Comparison of ENCODE assay signal across 20 cellular contexts in genomic region chr19:50994129-50994528, GRCh38. TPM values are rescaled to one million over a fixed set of nuclear protein-coding genes. Genes with fewer than 3 reads are reported as not detected.
A peak's percentile ranks its signal among the peaks of the same experiment; 100 is the strongest.
DNase-seq lines count a peak whose midpoint lies in the region; ATAC-seq, FAIRE-seq and TF ChIP-seq lines count a peak whose summit lies in the region.
"Had no signal": no experiment of that assay in that cellular context is flagged by ENCODE, and none has a peak within 500 bp of the region (broad histone marks: within the 10 kb centered on the region; RNA-seq: fewer than 3 reads in every experiment).

No MANE protein-coding gene starts in this region.

- ATAC-seq in K562: peak; percentile 88
- ATAC-seq in HG03457 (IDR thresholded peaks at IDR 0.05; ENCODE audit: unreplicated experiment): no peak
- ATAC-seq in HG02981 (IDR thresholded peaks at IDR 0.05; ENCODE audit: unreplicated experiment): no peak
- ATAC-seq in GM19455 (IDR thresholded peaks at IDR 0.05; ENCODE audit: unreplicated experiment): no peak
- ATAC-seq: stimulated activated naive CD8-positive, alpha-beta T cell treated with anti-CD3 and anti-CD28 coated beads, Interleukin-15, amount 100 ng/mL, for 72 hours had no signal

- WGBS in K562 (ENCODE audit: insufficient coverage, low coverage, missing lambda C conversion rate): 6% methylated on average over 2 of the region's 2 CpGs

- no peak for TF ChIP-seq EP300 in K562 (IDR thresholded peaks at IDR 0.05; ENCODE audit: low read length)

- H3K4me3 ChIP-seq in Karpas-422 (ENCODE audit: low read length) (no peak overlapping the region), K562 (no peak overlapping the region)
- H3K4me3 ChIP-seq: BLaER1 had no signal

- H4K20me1 ChIP-seq in Karpas-422 (ENCODE audit: insufficient read depth, low read depth, low read length) (no peaks in the 10 kb centered on the region), K562 (replicated peaks; ENCODE audit: control insufficient read depth, insufficient read depth, low read length) (no peaks in the 10 kb centered on the region)
- H4K20me1 ChIP-seq: BLaER1 had no signal

- CTCF ChIA-PET in K562 (lab: Yijun Ruan, JAX; ENCODE audit: low intra/inter-chr PET ratio): no interaction called here

- BruUV-seq in K562 (replicated peaks; lab: Mats Ljungman, UMichigan): no TSS peak

- no peak overlapping the region for H2AFZ ChIP-seq in Karpas-422 (ENCODE audit: low read length)
- peak overlapping the region; percentile 44; the same call in 1 of the 2 replicates for H2AFZ ChIP-seq in K562 (ENCODE audit: low read depth, low read length)

- H3K79me2 ChIP-seq in Karpas-422 (ENCODE audit: low read length) (no peaks in the 10 kb centered on the region), K562 (ENCODE audit: control insufficient read depth, insufficient read depth, low read length) (no peaks in the 10 kb centered on the region)

- H3K36me3 ChIP-seq in Karpas-422 (ENCODE audit: insufficient read depth, low read length) (no peaks in the 10 kb centered on the region), K562 (ENCODE audit: control insufficient read depth, insufficient read depth, low read length) (no peaks in the 10 kb centered on the region)
- H3K36me3 ChIP-seq: BLaER1 had no signal

- TF ChIP-seq RAD21 in K562 (CRISPR knock-in tag; conservative IDR thresholded peaks at IDR 0.05 in 1 of 2, IDR thresholded peaks at IDR 0.05 in 1 of 2): no peak

- no peaks in the 10 kb centered on the region for H3K9me1 ChIP-seq in K562 (ENCODE audit: control insufficient read depth, insufficient read depth, low read length)

- H3K9ac ChIP-seq in Karpas-422 (ENCODE audit: low read length) (no peak overlapping the region), K562 (ENCODE audit: insufficient read depth in 1 of 2, low read depth in 2 of 2, low read length in 2 of 2) (no peak overlapping the region)
- H3K9ac ChIP-seq: BLaER1 had no signal

- H3K27ac ChIP-seq in Karpas-422 (ENCODE audit: low read length) (no peak overlapping the region), K562 (ENCODE audit: extremely low read depth, low read depth, low read length) (no peak overlapping the region)
- H3K27ac ChIP-seq: BLaER1 had no signal

- DNase-seq in Caki2 (ENCODE audit: low read depth): peak; percentile 71
- DNase-seq in Karpas-422: peak; percentile 86
- DNase-seq in K562 (ENCODE audit: extremely low read depth in 1 of 4, low spot score in 3 of 4): peak; percentile 54 to 77 (median 72)
- DNase-seq: activated naive CD4-positive, alpha-beta T cell treated with anti-CD3 and anti-CD28 coated beads, Interleukin-2, amount 10 ng/mL, durations not matched to agents 7 days and 5 days; effector memory CD4-positive, alpha-beta T cell; EL; KBM-7; midbrain; NCI-H146; NCI-H748 treated with DMSO at 0.1 percent for 48 hours; SIG-M5; stimulated activated naive CD8-positive, alpha-beta T cell treated with anti-CD3 and anti-CD28 coated beads, Interleukin-15, amount 100 ng/mL, for 72 hours had no signal

- H3K9me3 ChIP-seq in Karpas-422 (ENCODE audit: low read length) (peaks cover 10% of the 10 kb centered on the region), K562 (replicated peaks; ENCODE audit: control insufficient read depth, insufficient read depth, low read depth, low read length) (no peaks in the 10 kb centered on the region; the same call in 1 of the 2 replicates)

- in situ Hi-C loops in Caki2 (cut with HindIII; ENCODE audit: low pct_unique_long_range_greater_than_20kb, low sequenced_read_pairs) (no loop called here), K562 (cut with MboI) (no loop called here)

- POLR2A ChIA-PET in K562 (lab: Yijun Ruan, JAX): no interaction called here

- no peak for TF ChIP-seq POLR2A in K562 (conservative IDR thresholded peaks at IDR 0.05)

- H3K4me1 ChIP-seq in Karpas-422 (ENCODE audit: low read length): no peaks in the 10 kb centered on the region
- H3K4me1 ChIP-seq in K562 (replicated peaks in 1 of 2; ENCODE audit: control insufficient read depth in 2 of 2, insufficient read depth in 2 of 2, low read length in 2 of 2): no peaks in the 10 kb centered on the region
- H3K4me1 ChIP-seq: BLaER1 had no signal

- H3K27me3 ChIP-seq in Karpas-422 (ENCODE audit: low read length) (no peaks in the 10 kb centered on the region), K562 (ENCODE audit: control insufficient read depth in 2 of 2, insufficient read depth in 2 of 2, low read length in 2 of 2) (peaks cover 0 to 18% of the 10 kb centered on the region in 2 experiments; a peak in 3 of 5 replicates)
- H3K27me3 ChIP-seq: BLaER1 had no signal

- TF ChIP-seq CTCF in K562 (IDR thresholded peaks at IDR 0.05 in 2 of 3, conservative IDR thresholded peaks at IDR 0.05 in 1 of 3; ENCODE audit: insufficient read depth in 2 of 3, low read depth in 1 of 3, low read length in 3 of 3): no peak

- H3K4me2 ChIP-seq in Karpas-422 (ENCODE audit: low read depth, low read length, poor library complexity, severe bottlenecking) (no peak overlapping the region), K562 (ENCODE audit: insufficient read depth, low read length) (no peak overlapping the region)
- H3K4me2 ChIP-seq: BLaER1 had no signal

- no peaks in the 10 kb centered on the region for H3K9me2 ChIP-seq in Karpas-422 (replicated peaks; ENCODE audit: insufficient read depth, low read length)

- intact Hi-C loops in K562 (cut with micrococcal nuclease): no loop called here

- FAIRE-seq in K562 (lab: Jason Lieb, UNC): peak; percentile 86
- FAIRE-seq: frontal cortex, TTC549 had no signal

RNA-seq across cellular contexts. Expression of gene KLK8, which starts 7.3 kb away (rescaled TPM):
- total RNA-seq in Caki2 (2014; rRNA removed; shearing (Covaris generic); ENCODE audit: low replicate concordance): not detected in 2 replicates
- not detected in 2 replicates for total RNA-seq in Karpas-422 (2014; rRNA removed; shearing (Covaris generic); ENCODE audit: low replicate concordance)
- 0.93 TPM in 1 of 2 replicates, not detected in the other for total RNA-seq in K562 (2011; cell fraction: chromatin; rRNA removed; ENCODE audit: low replicate concordance)
- 0.66 and 2.2 TPM in 2 replicates for total RNA-seq in K562 (2011; cell fraction: nucleolus; rRNA removed)
- 1.2 and 3.7 TPM in 2 replicates for total RNA-seq in K562 (2011; cell fraction: nucleoplasm; rRNA removed)
- total RNA-seq in K562 (2014; rRNA removed): 0.45 TPM in 1 of 2 replicates, not detected in the other
- total RNA-seq in K562 (2014; rRNA removed; fragmentation: Illumina TruSeq; extraction: Trizol): 0.40 TPM in 1 of 2 replicates, not detected in the other
- total RNA-seq in K562 (2015; rRNA removed; fragmentation: Illumina TruSeq; extraction: Trizol): 0.41 and 0.76 TPM in 2 replicates
- total RNA-seq in K562 (2021): 1.4 TPM in 2 replicates
- 0.62 and 0.79 TPM in 2 replicates for polyA plus RNA-seq in K562 (2011; rRNA removed)
- polyA plus RNA-seq in K562 (2011; cell fraction: cytosol; rRNA removed): 0.65 and 1.9 TPM in 2 replicates
- polyA plus RNA-seq in K562 (2011; cell fraction: nucleus; rRNA removed): 0.72 and 2.0 TPM in 2 replicates
- 1.6 and 3.0 TPM in 2 replicates for polyA plus RNA-seq in K562 (2012)
- polyA plus RNA-seq in K562 (2014; fragmentation: Illumina TruSeq; extraction: Trizol): 0.44 and 0.49 TPM in 2 replicates
- polyA plus RNA-seq in K562 (2014; fragmentation: Nextera tagmentation; extraction: Ambion mirVana): 1 to 10 TPM in 1 of 2 experiments, under 1 TPM in 1; 0.37 to 1.7 TPM
- 1.1 and 1.4 TPM in 2 replicates for polyA plus RNA-seq in K562 (2014; rRNA removed)
- polyA minus RNA-seq in K562 (2011; rRNA and poly(A)+ RNA removed): not detected in 2 replicates
- not detected in 2 replicates for polyA minus RNA-seq in K562 (2011; cell fraction: cytosol; rRNA and poly(A)+ RNA removed)
- polyA minus RNA-seq in K562 (2011; cell fraction: nucleus; rRNA and poly(A)+ RNA removed): 0.67 TPM in 1 of 2 replicates, not detected in the other
- total RNA-seq: frontal cortex, skeletal muscle tissue had no signal

RNA-seq across cellular contexts. Expression of gene KLK7, which starts 10.4 kb away (rescaled TPM):
- total RNA-seq in Caki2 (2014; rRNA removed; shearing (Covaris generic); ENCODE audit: low replicate concordance): not detected in 2 replicates
- total RNA-seq in Karpas-422 (2014; rRNA removed; shearing (Covaris generic); ENCODE audit: low replicate concordance): not detected in 2 replicates
- total RNA-seq in K562 (2011; cell fraction: chromatin; rRNA removed; ENCODE audit: low replicate concordance): not detected in 2 replicates
- not detected in 2 replicates for total RNA-seq in K562 (2011; cell fraction: nucleolus; rRNA removed)
- not detected in 2 replicates for total RNA-seq in K562 (2011; cell fraction: nucleoplasm; rRNA removed)
- not detected in 2 replicates for total RNA-seq in K562 (2014; rRNA removed)
- total RNA-seq in K562 (2014; rRNA removed; fragmentation: Illumina TruSeq; extraction: Trizol): not detected in 2 replicates
- total RNA-seq in K562 (2015; rRNA removed; fragmentation: Illumina TruSeq; extraction: Trizol): not detected in 2 replicates
- total RNA-seq in K562 (2021): not detected in 2 replicates
- polyA plus RNA-seq in K562 (2011; rRNA removed): not detected in 2 replicates
- 0.06 TPM in 1 of 2 replicates, not detected in the other for polyA plus RNA-seq in K562 (2011; cell fraction: cytosol; rRNA removed)
- polyA plus RNA-seq in K562 (2011; cell fraction: nucleus; rRNA removed): not detected in 2 replicates
- 0.08 TPM in 1 of 2 replicates, not detected in the other for polyA plus RNA-seq in K562 (2012)
- not detected in 2 replicates for polyA plus RNA-seq in K562 (2014; fragmentation: Illumina TruSeq; extraction: Trizol)
- under 1 TPM in 1 of 2 experiments, not detected in 1; 0.03 TPM for polyA plus RNA-seq in K562 (2014; fragmentation: Nextera tagmentation; extraction: Ambion mirVana)
- not detected in 2 replicates for polyA plus RNA-seq in K562 (2014; rRNA removed)
- not detected in 2 replicates for polyA minus RNA-seq in K562 (2011; rRNA and poly(A)+ RNA removed)
- polyA minus RNA-seq in K562 (2011; cell fraction: cytosol; rRNA and poly(A)+ RNA removed): not detected in 2 replicates
- not detected in 2 replicates for polyA minus RNA-seq in K562 (2011; cell fraction: nucleus; rRNA and poly(A)+ RNA removed)
- total RNA-seq: frontal cortex, skeletal muscle tissue had no signal

RNA-seq across cellular contexts. Expression of gene KLK6, which starts 24.7 kb away (rescaled TPM):
- total RNA-seq in Caki2 (2014; rRNA removed; shearing (Covaris generic); ENCODE audit: low replicate concordance): not detected in 2 replicates
- not detected in 2 replicates for total RNA-seq in Karpas-422 (2014; rRNA removed; shearing (Covaris generic); ENCODE audit: low replicate concordance)
- total RNA-seq in K562 (2011; cell fraction: chromatin; rRNA removed; ENCODE audit: low replicate concordance): not detected in 2 replicates
- total RNA-seq in K562 (2011; cell fraction: nucleolus; rRNA removed): not detected in 2 replicates
- not detected in 2 replicates for total RNA-seq in K562 (2011; cell fraction: nucleoplasm; rRNA removed)
- total RNA-seq in K562 (2014; rRNA removed) (not detected in 2 replicates), K562 (2014; rRNA removed; fragmentation: Illumina TruSeq; extraction: Trizol) (not detected in 2 replicates), K562 (2015; rRNA removed; fragmentation: Illumina TruSeq; extraction: Trizol) (not detected in 2 replicates), K562 (2021) (not detected in 2 replicates)
- polyA plus RNA-seq in K562 (2011; rRNA removed) (not detected in 2 replicates), K562 (2014; fragmentation: Illumina TruSeq; extraction: Trizol) (not detected in 2 replicates), K562 (2014; fragmentation: Nextera tagmentation; extraction: Ambion mirVana) (not detected), K562 (2014; rRNA removed) (not detected in 2 replicates)
- polyA plus RNA-seq in K562 (2011; cell fraction: cytosol; rRNA removed): not detected in 2 replicates
- 0.11 TPM in 1 of 2 replicates, not detected in the other for polyA plus RNA-seq in K562 (2011; cell fraction: nucleus; rRNA removed)
- polyA plus RNA-seq in K562 (2012): not detected in 2 replicates
- polyA minus RNA-seq in K562 (2011; rRNA and poly(A)+ RNA removed): not detected in 2 replicates
- polyA minus RNA-seq in K562 (2011; cell fraction: cytosol; rRNA and poly(A)+ RNA removed): not detected in 2 replicates
- not detected in 2 replicates for polyA minus RNA-seq in K562 (2011; cell fraction: nucleus; rRNA and poly(A)+ RNA removed)
- total RNA-seq: frontal cortex, omental fat pad, skeletal muscle tissue had no signal

RNA-seq across cellular contexts. Expression of gene KLK10, which starts 25.4 kb away (rescaled TPM):
- not detected in 2 replicates for total RNA-seq in Caki2 (2014; rRNA removed; shearing (Covaris generic); ENCODE audit: low replicate concordance)
- not detected in 2 replicates for total RNA-seq in Karpas-422 (2014; rRNA removed; shearing (Covaris generic); ENCODE audit: low replicate concordance)
- not detected in 2 replicates for total RNA-seq in K562 (2011; cell fraction: chromatin; rRNA removed; ENCODE audit: low replicate concordance)
- total RNA-seq in K562 (2011; cell fraction: nucleolus; rRNA removed): not detected in 2 replicates
- 0.46 TPM in 1 of 2 replicates, not detected in the other for total RNA-seq in K562 (2011; cell fraction: nucleoplasm; rRNA removed)
- not detected in 2 replicates for total RNA-seq in K562 (2014; rRNA removed)
- not detected in 2 replicates for total RNA-seq in K562 (2014; rRNA removed; fragmentation: Illumina TruSeq; extraction: Trizol)
- not detected in 2 replicates for total RNA-seq in K562 (2015; rRNA removed; fragmentation: Illumina TruSeq; extraction: Trizol)
- total RNA-seq in K562 (2021): 0.11 TPM in 1 of 2 replicates, not detected in the other
- polyA plus RNA-seq in K562 (2011; rRNA removed): not detected in 2 replicates
- polyA plus RNA-seq in K562 (2011; cell fraction: cytosol; rRNA removed): 0.18 TPM in 1 of 2 replicates, not detected in the other
- not detected in 2 replicates for polyA plus RNA-seq in K562 (2011; cell fraction: nucleus; rRNA removed)
- polyA plus RNA-seq in K562 (2012): 0.03 and 0.08 TPM in 2 replicates
- polyA plus RNA-seq in K562 (2014; fragmentation: Illumina TruSeq; extraction: Trizol): not detected in 2 replicates
- not detected for polyA plus RNA-seq in K562 (2014; fragmentation: Nextera tagmentation; extraction: Ambion mirVana)
- not detected in 2 replicates for polyA plus RNA-seq in K562 (2014; rRNA removed)
- polyA minus RNA-seq in K562 (2011; rRNA and poly(A)+ RNA removed): not detected in 2 replicates
- polyA minus RNA-seq in K562 (2011; cell fraction: cytosol; rRNA and poly(A)+ RNA removed): not detected in 2 replicates
- polyA minus RNA-seq in K562 (2011; cell fraction: nucleus; rRNA and poly(A)+ RNA removed): not detected in 2 replicates
- total RNA-seq: frontal cortex had no signal

RNA-seq across cellular contexts. Expression of gene KLK11, which starts 32.3 kb away (rescaled TPM):
- total RNA-seq in Caki2 (2014; rRNA removed; shearing (Covaris generic); ENCODE audit: low replicate concordance): not detected in 2 replicates
- total RNA-seq in Karpas-422 (2014; rRNA removed; shearing (Covaris generic); ENCODE audit: low replicate concordance): not detected in 2 replicates
- not detected in 2 replicates for total RNA-seq in K562 (2011; cell fraction: chromatin; rRNA removed; ENCODE audit: low replicate concordance)
- total RNA-seq in K562 (2011; cell fraction: nucleolus; rRNA removed): not detected in 2 replicates
- total RNA-seq in K562 (2011; cell fraction: nucleoplasm; rRNA removed): not detected in 2 replicates
- total RNA-seq in K562 (2014; rRNA removed): not detected in 2 replicates
- total RNA-seq in K562 (2014; rRNA removed; fragmentation: Illumina TruSeq; extraction: Trizol): not detected in 2 replicates
- total RNA-seq in K562 (2015; rRNA removed; fragmentation: Illumina TruSeq; extraction: Trizol): not detected in 2 replicates
- total RNA-seq in K562 (2021): not detected in 2 replicates
- not detected in 2 replicates for polyA plus RNA-seq in K562 (2011; rRNA removed)
- not detected in 2 replicates for polyA plus RNA-seq in K562 (2011; cell fraction: cytosol; rRNA removed)
- polyA plus RNA-seq in K562 (2011; cell fraction: nucleus; rRNA removed): not detected in 2 replicates
- polyA plus RNA-seq in K562 (2012): not detected in 2 replicates
- not detected in 2 replicates for polyA plus RNA-seq in K562 (2014; fragmentation: Illumina TruSeq; extraction: Trizol)
- polyA plus RNA-seq in K562 (2014; fragmentation: Nextera tagmentation; extraction: Ambion mirVana): not detected
- polyA plus RNA-seq in K562 (2014; rRNA removed): not detected in 2 replicates
- not detected in 2 replicates for polyA minus RNA-seq in K562 (2011; rRNA and poly(A)+ RNA removed)
- polyA minus RNA-seq in K562 (2011; cell fraction: cytosol; rRNA and poly(A)+ RNA removed): not detected in 2 replicates
- polyA minus RNA-seq in K562 (2011; cell fraction: nucleus; rRNA and poly(A)+ RNA removed): not detected in 2 replicates
- total RNA-seq: frontal cortex, skeletal muscle tissue had no signal
